ENCODE assay signal across 22 cellular contexts in the genomic region with DNA sequence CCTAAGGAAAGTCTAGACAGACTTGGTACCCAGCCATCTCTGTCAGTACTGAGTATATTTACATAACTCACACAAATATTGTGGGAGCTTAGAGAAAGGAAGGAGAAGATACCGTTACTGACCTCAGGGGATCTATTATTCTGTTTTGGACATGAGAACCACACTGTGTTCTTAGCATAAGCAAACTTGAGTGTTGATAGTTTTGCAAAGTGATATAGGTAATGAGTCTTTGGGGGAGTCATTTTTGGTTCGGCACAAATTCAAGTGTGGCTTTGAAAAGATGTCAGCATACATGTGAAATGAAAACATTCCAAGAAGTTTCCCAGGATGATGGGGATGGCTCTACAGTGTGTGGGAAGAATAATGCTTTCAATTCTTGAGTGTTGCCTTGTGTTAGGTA.
"Had no signal": no experiment of that assay in that cellular context is flagged by ENCODE, and none has a peak within 500 bp of the region (broad histone marks: within the 10 kb centered on the region; RNA-seq: fewer than 3 reads in every experiment).

No MANE protein-coding gene starts in this region.

- H3K27ac ChIP-seq: breast epithelium, pancreas, psoas muscle, thyroid gland, upper lobe of right lung had no signal

- H3K9me3 ChIP-seq: breast epithelium, pancreas, psoas muscle, thyroid gland, upper lobe of right lung had no signal

- H3K4me1 ChIP-seq: breast epithelium, pancreas, psoas muscle, thyroid gland, upper lobe of right lung had no signal

- DNase-seq: activated CD4-positive, alpha-beta T cell treated with anti-CD3 and anti-CD28 coated beads for 1 hour; activated CD4-positive, alpha-beta T cell treated with anti-CD3 and anti-CD28 coated beads, Interleukin-2, amount 50 U/mL, for 1 hour; activated CD8-positive, alpha-beta memory T cell treated with anti-CD3 and anti-CD28 coated beads, Interleukin-2, amount 50 U/mL, for 4 hours; activated naive CD4-positive, alpha-beta T cell treated with anti-CD3 and anti-CD28 coated beads for 36 hours; activated naive CD8-positive, alpha-beta T cell treated with anti-CD3 and anti-CD28 coated beads, Interleukin-2, amount 10 ng/mL, durations not matched to agents 7 days and 5 days; activated T-cell treated with anti-CD3 and anti-CD28 coated beads, Interleukin-2, amount 50 U/mL, for 48 hours; glutamatergic neuron; hippocampal formation; left ventricle myocardium superior; mammary epithelial cell; natural killer cell; pancreas; psoas muscle; right cardiac atrium; stimulated activated CD4-positive, alpha-beta T cell treated with anti-CD3 and anti-CD28 coated beads, Interleukin-12 subunit alpha, Interleukin-12 subunit beta, amount 100 ng/mL, for 4 hours; substantia nigra; T-helper 1 cell; thyroid gland; upper lobe of right lung had no signal

- H3K4me3 ChIP-seq: breast epithelium, pancreas, psoas muscle, thyroid gland, upper lobe of right lung had no signal

- FAIRE-seq: frontal cortex, islet of Langerhans, pancreas had no signal

- H3K27me3 ChIP-seq: breast epithelium, pancreas, thyroid gland, upper lobe of right lung had no signal

- ATAC-seq: left ventricle myocardium superior, natural killer cell, pancreas, psoas muscle, right cardiac atrium, upper lobe of right lung had no signal
